1 cellular context compared by ENCODE assay signal in genomic region chr7:36151921-36152755, GRCh38.
A peak's percentile ranks its signal among the peaks of the same experiment; 100 is the strongest.
TF ChIP-seq lines count a peak whose summit lies in the region.

No MANE protein-coding gene starts in this region.

TF ChIP-seq in HepG2, 621 proteins besides CTCF, POLR2A, EP300 and RAD21 (continued from another document and continues in another):
- 0 out of 2 replicates have a peak, but pooled peaks have one; percentile 22 for TF ChIP-seq ZNF670 (CRISPR knock-in tag; IDR thresholded peaks at IDR 0.05; ENCODE audit: borderline replicate concordance)
- TF ChIP-seq ZBTB40 (IDR thresholded peaks at IDR 0.05), result no peak
- no peak for TF ChIP-seq ZBTB40 (CRISPR knock-in tag; IDR thresholded peaks at IDR 0.05)
- no peak for TF ChIP-seq HOXA9 (CRISPR knock-in tag; IDR thresholded peaks at IDR 0.05; ENCODE audit: borderline replicate concordance)
- peak; percentile 38; the same call in 1 of the 2 replicates for TF ChIP-seq AHDC1 (CRISPR knock-in tag; IDR thresholded peaks at IDR 0.05; ENCODE audit: borderline replicate concordance)
- peak; percentile 34; the same call in 1 of the 2 replicates for TF ChIP-seq PHF8 (CRISPR knock-in tag; IDR thresholded peaks at IDR 0.05)
- peak; percentile 10; the same call in 1 of the 2 replicates for TF ChIP-seq ZBTB25 (CRISPR knock-in tag; IDR thresholded peaks at IDR 0.05)
- peak; percentile 81 for TF ChIP-seq ZFX (CRISPR knock-in tag; IDR thresholded peaks at IDR 0.05; ENCODE audit: low read depth)
- no peak for TF ChIP-seq ZNF431 (CRISPR knock-in tag; IDR thresholded peaks at IDR 0.05; ENCODE audit: borderline replicate concordance, low read depth)
- TF ChIP-seq ZNF704 (CRISPR knock-in tag; IDR thresholded peaks at IDR 0.05; ENCODE audit: borderline replicate concordance), result peak; percentile 60; the same call in 1 of the 2 replicates
- TF ChIP-seq ZNF510 (CRISPR knock-in tag; IDR thresholded peaks at IDR 0.05; ENCODE audit: low read depth), result peak; percentile 52; the same call in 1 of the 2 replicates
- TF ChIP-seq ZNF264 (CRISPR knock-in tag; IDR thresholded peaks at IDR 0.05), result 0 out of 2 replicates have a peak, but pooled peaks have one; percentile 33
- peak; percentile 56; the same call in 1 of the 2 replicates for TF ChIP-seq TIGD3 (CRISPR knock-in tag; IDR thresholded peaks at IDR 0.05; ENCODE audit: borderline replicate concordance)
- no peak for TF ChIP-seq ZNF180 (CRISPR knock-in tag; IDR thresholded peaks at IDR 0.05; ENCODE audit: borderline replicate concordance, low read depth)
- 0 out of 2 replicates have a peak, but pooled peaks have one; percentile 40 for TF ChIP-seq ZNF33A (CRISPR knock-in tag; IDR thresholded peaks at IDR 0.05; ENCODE audit: borderline replicate concordance)
- peak; percentile 60 for TF ChIP-seq ZNF263 (CRISPR knock-in tag; IDR thresholded peaks at IDR 0.05)
- TF ChIP-seq KLF13 (CRISPR knock-in tag; IDR thresholded peaks at IDR 0.05), result 0 out of 2 replicates have a peak, but pooled peaks have one; percentile 44
- 0 out of 2 replicates have a peak, but pooled peaks have one; percentile 19 for TF ChIP-seq TSC22D2 (CRISPR knock-in tag; IDR thresholded peaks at IDR 0.05; ENCODE audit: borderline replicate concordance)
- TF ChIP-seq TAF1 (CRISPR knock-in tag; IDR thresholded peaks at IDR 0.05), result no peak
- no peak for TF ChIP-seq SP140L (CRISPR knock-in tag; IDR thresholded peaks at IDR 0.05; ENCODE audit: borderline replicate concordance)
- peak; percentile 25 for TF ChIP-seq CBX1 (IDR thresholded peaks at IDR 0.05; ENCODE audit: low read depth)
- TF ChIP-seq JUN (CRISPR knock-in tag; IDR thresholded peaks at IDR 0.05), result peak; percentile 36; the same call in 1 of the 2 replicates
- no peak for TF ChIP-seq STAT6 (CRISPR knock-in tag; IDR thresholded peaks at IDR 0.05; ENCODE audit: borderline replicate concordance)
- 0 out of 2 replicates have a peak, but pooled peaks have one; percentile 19 for TF ChIP-seq ZNF710 (CRISPR knock-in tag; IDR thresholded peaks at IDR 0.05; ENCODE audit: borderline replicate concordance)
- TF ChIP-seq SNAI1 (CRISPR knock-in tag; IDR thresholded peaks at IDR 0.05; ENCODE audit: borderline replicate concordance), result peak; percentile 64; the same call in 1 of the 2 replicates
